Comparison of ENCODE assay signal across 7 cellular contexts in genomic region chr6:73263570-73263909, GRCh38. TPM values are rescaled to one million over a fixed set of nuclear protein-coding genes. Genes with fewer than 3 reads are reported as not detected.
DNase-seq lines count a peak whose midpoint lies in the region; ATAC-seq lines count a peak whose summit lies in the region.

No MANE protein-coding gene starts in this region.

- peak overlapping the region; percentile 79 for H3K27ac Mint-ChIP-seq in activated naive CD8-positive, alpha-beta T cell
- peak overlapping the region; percentile 32 to 74 (median 64) for H3K27ac Mint-ChIP-seq in immature natural killer cell

- H3K9me3 ChIP-seq in thymus (ENCODE audit: control insufficient read depth) = no peaks in the 10 kb centered on the region

- peak overlapping the region; percentile 86 for H3K4me3 ChIP-seq in thymus (ENCODE audit: low read length)

- no peaks in the 10 kb centered on the region for H3K36me3 ChIP-seq in thymus (ENCODE audit: control insufficient read depth, insufficient read depth)

- peaks cover 6% of the 10 kb centered on the region for H3K4me1 ChIP-seq in thymus (ENCODE audit: control insufficient read depth, insufficient read depth, low read length)

- peaks cover 33% of the 10 kb centered on the region for H3K4me1 Mint-ChIP-seq in activated naive CD8-positive, alpha-beta T cell (ENCODE audit: low read depth)
- peaks cover 26 to 36% of the 10 kb centered on the region in 2 donors for H3K4me1 Mint-ChIP-seq in immature natural killer cell

- 29% methylated on average over 7 of the region's 7 CpGs for WGBS in thymus

- peak overlapping the region; percentile 86 for H3K4me3 Mint-ChIP-seq in activated naive CD8-positive, alpha-beta T cell
- peak overlapping the region; percentile 76 to 82 (median 81) for H3K4me3 Mint-ChIP-seq in immature natural killer cell

- ATAC-seq in GM18868 (IDR thresholded peaks at IDR 0.05; ENCODE audit: unreplicated experiment) = peak; percentile 1
- peak; percentile 18 for ATAC-seq in HG03066 (IDR thresholded peaks at IDR 0.05; ENCODE audit: low read depth, unreplicated experiment)
- ATAC-seq in GM19463 (IDR thresholded peaks at IDR 0.05; ENCODE audit: unreplicated experiment) = no peak

- DNase-seq in immature natural killer cell (no peak), NCI-H226 (no peak)

- H3K36me3 Mint-ChIP-seq in activated naive CD8-positive, alpha-beta T cell = peaks cover 5% of the 10 kb centered on the region
- H3K36me3 Mint-ChIP-seq in immature natural killer cell = peaks cover 0 to 3% (median 0%) of the 10 kb centered on the region in 3 donors

- no peaks in the 10 kb centered on the region for H3K27me3 ChIP-seq in thymus (ENCODE audit: control insufficient read depth, insufficient read depth)

- H3K9me3 Mint-ChIP-seq in activated naive CD8-positive, alpha-beta T cell (ENCODE audit: low read depth) = no peaks in the 10 kb centered on the region
- H3K9me3 Mint-ChIP-seq in immature natural killer cell = no peaks in the 10 kb centered on the region

- H3K27ac ChIP-seq in thymus (ENCODE audit: low read depth) = peak overlapping the region; percentile 90

- H3K27me3 Mint-ChIP-seq in activated naive CD8-positive, alpha-beta T cell = no peaks in the 10 kb centered on the region
- peaks cover 0 to 3% (median 0%) of the 10 kb centered on the region in 3 donors for H3K27me3 Mint-ChIP-seq in immature natural killer cell (ENCODE audit: low read depth in 3 of 3)

RNA-seq across cellular contexts. Expression of gene KHDC1, which starts 0.5 kb away (rescaled TPM):
- polyA plus RNA-seq in immature natural killer cell (1 to 10 TPM; 4.3 to 7.4 (median 7.2) TPM), thymus (4.1 TPM)

RNA-seq across cellular contexts. Expression of gene KHDC1L, which starts 38.2 kb away (rescaled TPM):
- polyA plus RNA-seq in immature natural killer cell = under 1 TPM in 1 of 3 donors, not detected in 2; 0.77 TPM
- 2.8 TPM for polyA plus RNA-seq in thymus
